ENCODE assay signal across 1 cellular context in genomic region chr2:74504591-74504990, GRCh38.
TF ChIP-seq lines count a peak whose summit lies in the region.

No MANE protein-coding gene starts in this region.

TF ChIP-seq in H1, 55 proteins besides CTCF, POLR2A, EP300 and RAD21:
- TF ChIP-seq SRF (IDR thresholded peaks at IDR 0.05; ENCODE audit: low read depth, low read length) (no peak), TAF7 (optimal IDR thresholded peaks at IDR 0.05; ENCODE audit: borderline replicate concordance, low read depth, low read length) (peak; percentile 28)
